Comparison of ENCODE assay signal across 7 cellular contexts in the genomic region with DNA sequence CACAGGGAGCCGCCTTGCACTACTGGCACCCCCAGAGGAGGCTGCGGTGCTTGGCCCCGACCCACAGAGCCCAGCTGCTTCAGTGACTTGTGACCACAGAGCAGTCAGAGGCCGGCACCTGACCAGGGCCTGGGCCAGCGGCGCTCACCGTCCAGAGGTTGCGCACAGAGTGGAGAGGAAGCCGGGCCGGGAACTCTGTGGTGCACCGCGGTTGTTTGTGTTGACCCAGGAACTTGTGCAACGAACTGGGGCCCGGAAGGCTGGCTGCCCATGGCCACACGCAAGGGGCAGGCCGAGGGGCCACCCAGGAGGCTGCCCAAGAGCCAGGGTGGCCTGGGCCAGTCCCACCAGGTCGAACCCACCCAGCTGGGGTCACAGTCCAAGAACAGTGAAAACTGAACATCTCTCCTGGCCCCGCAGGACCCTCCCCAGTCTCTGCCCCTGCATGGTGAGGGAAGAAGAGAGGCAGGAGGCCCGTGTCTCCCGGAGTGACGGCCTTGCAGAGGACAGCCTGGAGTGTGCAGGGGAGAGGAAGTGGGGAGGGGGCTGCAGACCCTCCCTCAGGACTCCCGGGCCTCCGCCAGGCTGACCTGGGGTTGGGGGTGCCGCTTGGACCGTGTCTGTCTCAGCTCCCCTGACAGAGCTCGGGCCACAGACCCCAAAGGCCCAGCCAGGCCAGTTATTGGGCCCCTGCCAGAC. TPM values are rescaled to one million over a fixed set of nuclear protein-coding genes. Genes with fewer than 3 reads are reported as not detected.
A peak's percentile ranks its signal among the peaks of the same experiment; 100 is the strongest.
DNase-seq lines count a peak whose midpoint lies in the region; TF ChIP-seq lines count a peak whose summit lies in the region.

No MANE protein-coding gene starts in this region.

- H3K27ac ChIP-seq in dorsolateral prefrontal cortex, result peak overlapping the region in 15 of 59 donors; percentile 6 to 67 (median 51)

- intact Hi-C loops in dorsolateral prefrontal cortex (cut with DNase I), result no loop called here

- DNase-seq in MV-4-11 (lab: John Stamatoyannopoulos, UW) (peak; percentile 95), dorsolateral prefrontal cortex (peak in 6 of 10 donors; percentile 33 to 78 (median 52)), midbrain (lab: John Stamatoyannopoulos, UW) (peak; percentile 39), ureter (ENCODE audit: low spot score) (peak; percentile 74), NCI-H1417 (lab: John Stamatoyannopoulos, UW) (no peak)
- no peak for DNase-seq in activated CD4-positive, alpha-beta T cell treated with anti-CD3 and anti-CD28 coated beads for 1 hour
- DNase-seq in activated CD8-positive, alpha-beta memory T cell treated with anti-CD3 and anti-CD28 coated beads, Interleukin-2, amount 50 U/mL, for 48 hours, result no peak

- TF ChIP-seq CTCF in dorsolateral prefrontal cortex (IDR thresholded peaks at IDR 0.05 in 54 of 56, conservative IDR thresholded peaks at IDR 0.05 in 2 of 56; ENCODE audit: low read depth in 1 of 56, partially characterized antibody in 56 of 56), result no peak

- no peak overlapping the region for H3K4me3 ChIP-seq in dorsolateral prefrontal cortex

- H3K27me3 ChIP-seq in dorsolateral prefrontal cortex, result no peaks in the 10 kb centered on the region

RNA-seq across cellular contexts. Expression of a gene that starts 42.8 kb away (rescaled TPM):
- total RNA-seq in dorsolateral prefrontal cortex, result 100 to 1,000 TPM in 13 of 120 experiments, 10 to 100 TPM in 107; 43.0 to 145 (median 80.4) TPM
- total RNA-seq in ureter, result 109 TPM

Comparison
In these comparisons a context has a peak if more than half of its experiments do, and no peak if none do; other contexts are left out.
1. DNase-seq: peak in MV-4-11 (single experiment), dorsolateral prefrontal cortex (6 of 10), midbrain (single experiment) and ureter (single experiment); none in activated CD4-positive, alpha-beta T cell treated with anti-CD3 and anti-CD28 coated beads for 1 hour (single experiment), activated CD8-positive, alpha-beta memory T cell treated with anti-CD3 and anti-CD28 coated beads, Interleukin-2, amount 50 U/mL, for 48 hours (single experiment) and NCI-H1417 (0 of 3).